Comparison of ENCODE assay signal across 18 cellular contexts in the genomic region with DNA sequence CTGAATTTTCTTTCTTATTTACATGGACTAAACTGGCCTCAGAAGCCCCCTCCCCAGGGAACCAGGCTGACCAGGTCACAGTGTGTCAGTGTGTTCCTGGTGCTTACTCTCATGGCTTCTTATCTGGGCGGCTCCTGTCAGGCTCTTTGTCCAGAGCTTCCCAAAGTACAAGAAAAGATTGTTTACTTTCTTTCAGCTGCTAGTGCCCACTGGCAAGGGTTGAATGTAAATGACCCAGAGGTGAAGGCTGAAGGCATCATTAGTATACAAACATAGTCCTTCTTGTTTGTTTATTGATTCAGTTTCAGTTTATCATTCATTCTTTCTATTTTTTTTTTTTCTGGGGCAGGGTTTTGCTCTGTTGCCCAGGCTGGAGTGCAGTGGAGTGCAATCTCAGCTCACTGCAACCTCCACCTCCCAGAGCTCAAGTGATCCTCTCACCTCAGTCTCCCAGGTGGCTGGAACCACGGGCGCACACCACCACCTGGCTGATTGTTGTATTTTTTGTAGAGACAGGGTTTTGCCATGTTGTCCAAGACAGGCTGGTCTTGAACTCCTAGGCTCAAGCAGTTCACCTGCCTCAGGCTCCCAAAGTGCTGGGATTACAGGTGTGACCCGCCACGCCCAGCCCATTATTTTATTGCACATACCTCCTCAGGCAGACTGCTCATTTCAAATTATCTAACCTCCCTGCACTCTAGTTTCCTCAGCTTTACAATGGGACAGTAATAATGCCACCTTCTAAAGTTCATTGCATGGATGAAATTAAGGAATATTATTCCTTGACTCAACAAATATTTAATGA. TPM values are rescaled to one million over a fixed set of nuclear protein-coding genes. Genes with fewer than 3 reads are reported as not detected.
DNase-seq lines count a peak whose midpoint lies in the region; ATAC-seq and TF ChIP-seq lines count a peak whose summit lies in the region.
"Had no signal": no experiment of that assay in that cellular context is flagged by ENCODE, and none has a peak within 500 bp of the region (broad histone marks: within the 10 kb centered on the region; RNA-seq: fewer than 3 reads in every experiment).

No MANE protein-coding gene starts in this region.

- H3K27ac Mint-ChIP-seq in activated naive CD4-positive, alpha-beta T cell treated with anti-CD3 and anti-CD28 coated beads, Interleukin-2, amount 50 U/mL, for 72 hours: no peak overlapping the region
- H3K27ac Mint-ChIP-seq: activated B cell treated with CpG ODN at 0.5 μM for 24 hours; activated naive CD8-positive, alpha-beta T cell treated with anti-CD3 and anti-CD28 coated beads, Interleukin-2, amount 10 ng/mL, durations not matched to agents 7 days and 5 days; brain; stimulated activated naive CD8-positive, alpha-beta T cell treated with anti-CD3 and anti-CD28 coated beads, Interleukin-15, Interleukin-2, amounts not matched to agents 100 ng/mL and 50 ng/mL, for 24 hours; T-helper 1 cell treated with Interleukin-12 subunit alpha and Interleukin-12 subunit beta and Interleukin-4 antibody, amounts not matched to agents 30 μg/mL and 1 μg/mL, for 36 hours had no signal

- DNase-seq in DMS79 treated with DMSO at 0.1 percent for 48 hours (lab: John Stamatoyannopoulos, UW) (peak; percentile 29), RPMI8226 (peak; percentile 50), left lobe of liver (ENCODE audit: low spot score) (no peak)
- DNase-seq in effector CD8-positive, alpha-beta T cell (lab: John Stamatoyannopoulos, UW): no peak
- no peak for DNase-seq in activated naive CD4-positive, alpha-beta T cell treated with anti-CD3 and anti-CD28 coated beads, Interleukin-2, amount 50 U/mL, for 72 hours (ENCODE audit: low spot score in 2 of 2)
- DNase-seq: activated B cell treated with CpG ODN at 0.5 μM for 24 hours; activated naive CD8-positive, alpha-beta T cell treated with anti-CD3 and anti-CD28 coated beads, Interleukin-2, amount 10 ng/mL, durations not matched to agents 7 days and 5 days; gastrocnemius medialis; Kasumi-1; left cardiac atrium; nucleus accumbens had no signal

- H3K9me3 Mint-ChIP-seq in activated naive CD4-positive, alpha-beta T cell treated with anti-CD3 and anti-CD28 coated beads, Interleukin-2, amount 50 U/mL, for 72 hours: no peaks in the 10 kb centered on the region
- H3K9me3 Mint-ChIP-seq: activated B cell treated with CpG ODN at 0.5 μM for 24 hours; activated naive CD8-positive, alpha-beta T cell treated with anti-CD3 and anti-CD28 coated beads, Interleukin-2, amount 10 ng/mL, durations not matched to agents 7 days and 5 days; stimulated activated naive CD8-positive, alpha-beta T cell treated with anti-CD3 and anti-CD28 coated beads, Interleukin-15, Interleukin-2, amounts not matched to agents 100 ng/mL and 50 ng/mL, for 24 hours; T-helper 1 cell treated with Interleukin-12 subunit alpha and Interleukin-12 subunit beta and Interleukin-4 antibody, amounts not matched to agents 30 μg/mL and 1 μg/mL, for 36 hours had no signal

- TF ChIP-seq CTCF in 22Rv1 (IDR thresholded peaks at IDR 0.05): peak; percentile 13; the same call in 1 of the 2 replicates

- ATAC-seq in left lobe of liver (peak; percentile 51), GM18873 (IDR thresholded peaks at IDR 0.05; ENCODE audit: low FRiP score, unreplicated experiment) (no peak), GM19452 (IDR thresholded peaks at IDR 0.05; ENCODE audit: unreplicated experiment) (no peak)
- no peak for ATAC-seq in activated naive CD4-positive, alpha-beta T cell treated with anti-CD3 and anti-CD28 coated beads, Interleukin-2, amount 50 U/mL, for 72 hours
- ATAC-seq: gastrocnemius medialis, left cardiac atrium had no signal

- H3K36me3 Mint-ChIP-seq in activated naive CD4-positive, alpha-beta T cell treated with anti-CD3 and anti-CD28 coated beads, Interleukin-2, amount 50 U/mL, for 72 hours: no peaks in the 10 kb centered on the region
- H3K36me3 Mint-ChIP-seq: activated naive CD8-positive, alpha-beta T cell treated with anti-CD3 and anti-CD28 coated beads, Interleukin-2, amount 10 ng/mL, durations not matched to agents 7 days and 5 days; brain had no signal

- H3K27ac ChIP-seq in 22Rv1: peak overlapping the region; percentile 39
- H3K27ac ChIP-seq: gastrocnemius medialis, right atrium auricular region had no signal

RNA-seq across cellular contexts. Expression of gene KDM4A, which starts 9.8 kb away (rescaled TPM):
- total RNA-seq in left lobe of liver: 21.9 TPM
- total RNA-seq in activated naive CD4-positive, alpha-beta T cell treated with anti-CD3 and anti-CD28 coated beads, Interleukin-2, amount 50 U/mL, for 72 hours: 10 to 100 TPM; 28.9 to 50.1 TPM

Comparison
In these comparisons a context has a peak if more than half of its experiments do, and no peak if none do; other contexts are left out.
1. DNase-seq: peak in DMS79 treated with DMSO at 0.1 percent for 48 hours (single experiment) and RPMI8226 (single experiment); none in left lobe of liver (single experiment), effector CD8-positive, alpha-beta T cell (single experiment) and activated naive CD4-positive, alpha-beta T cell treated with anti-CD3 and anti-CD28 coated beads, Interleukin-2, amount 50 U/mL, for 72 hours (0 of 2).